9 cellular contexts compared by ENCODE assay signal in genomic region chr5:71770381-71770780, GRCh38. TPM values are rescaled to one million over a fixed set of nuclear protein-coding genes. Genes with fewer than 3 reads are reported as not detected.
"Had no signal": no experiment of that assay in that cellular context is flagged by ENCODE, and none has a peak within 500 bp of the region (broad histone marks: within the 10 kb centered on the region; RNA-seq: fewer than 3 reads in every experiment).

No MANE protein-coding gene starts in this region.

- H3K4me3 ChIP-seq: GM12878 had no signal

- DNase-seq: GDM1, GF-D8 had no signal

- FAIRE-seq: G401.6, GM12878, GM12891, GM12892, GM18507, GM19239 had no signal

- ATAC-seq: GM12878 had no signal

RNA-seq across cellular contexts. Expression of gene CARTPT, which starts 51.3 kb away (rescaled TPM):
- total RNA-seq: G401, GM12878 had no signal
- polyA plus RNA-seq: GM12878 had no signal
